ENCODE assay signal across 34 cellular contexts in the genomic region with DNA sequence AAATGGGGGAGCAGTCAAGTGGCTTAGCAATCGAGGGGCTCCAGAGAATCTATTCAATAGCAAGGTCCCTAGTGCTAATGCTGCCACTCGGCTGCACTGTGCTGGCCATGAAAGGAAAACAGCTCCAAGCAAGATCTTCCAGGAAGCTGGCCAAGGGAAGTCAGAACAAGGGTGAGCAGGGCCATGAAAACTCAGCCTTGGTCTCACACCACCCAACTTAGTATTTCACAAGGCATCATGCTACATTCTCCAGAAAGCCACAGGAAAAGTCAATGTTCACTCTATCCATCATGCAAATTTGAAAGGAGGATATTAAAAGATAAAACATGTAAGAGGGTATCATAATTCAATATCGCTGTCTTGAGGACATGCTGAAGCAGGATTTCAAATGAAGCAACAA. TPM values are rescaled to one million over a fixed set of nuclear protein-coding genes. Genes with fewer than 3 reads are reported as not detected.
DNase-seq lines count a peak whose midpoint lies in the region; ATAC-seq and TF ChIP-seq lines count a peak whose summit lies in the region.
"Had no signal": no experiment of that assay in that cellular context is flagged by ENCODE, and none has a peak within 500 bp of the region (broad histone marks: within the 10 kb centered on the region; RNA-seq: fewer than 3 reads in every experiment).

No MANE protein-coding gene starts in this region.

- DNase-seq in DMS53 (lab: John Stamatoyannopoulos, UW) (peak; percentile 57), DMS53 treated with DMSO at 0.1 percent for 48 hours (lab: John Stamatoyannopoulos, UW; ENCODE audit: unreplicated experiment) (no peak), fibroblast of the aortic adventitia (ENCODE audit: low read depth) (peak; percentile 28), osteocyte (ENCODE audit: extremely low spot score, unreplicated experiment) (no peak), aorta (no peak), Right ventricle myocardium superior (no peak), SW 1271 (lab: John Stamatoyannopoulos, UW) (no peak)
- DNase-seq: activated CD4-positive, alpha-beta memory T cell treated with anti-CD3 and anti-CD28 coated beads, Interleukin-2, amount 10 ng/mL, durations not matched to agents 7 days and 5 days; activated CD4-positive, alpha-beta T cell treated with anti-CD3 and anti-CD28 coated beads for 1 hour; activated CD8-positive, alpha-beta memory T cell treated with anti-CD3 and anti-CD28 coated beads, Interleukin-2, amount 50 U/mL, for 4 hours; activated naive CD4-positive, alpha-beta T cell treated with anti-CD3 and anti-CD28 coated beads for 36 hours; amygdala; CD4-positive, CD25-positive, alpha-beta regulatory T cell; effector CD4-positive, alpha-beta T cell; foreskin keratinocyte; GM23248; Karpas-422; mucosa of descending colon; NCI-H1417; NCI-H2081; NCI-H226; NCI-H526 treated with DMSO at 0.1 percent for 48 hours; NK-92 treated with Interleukin-12 subunit alpha and Interleukin-12 subunit beta, amount 100 ng/mL, for 24 hours; PC-3; right cardiac atrium; stimulated activated CD4-positive, alpha-beta T cell treated with anti-CD3 and anti-CD28 coated beads, Interleukin-12 subunit alpha, Interleukin-12 subunit beta, amount 100 ng/mL, for 4 hours; stimulated activated CD4-positive, alpha-beta T cell treated with anti-CD3 and anti-CD28 coated beads, Interleukin-2, amount 100 ng/mL, for 48 hours; substantia nigra; T-helper 2 cell had no signal

- intact Hi-C loops in aorta (cut with DNase I) (loop anchor here in 1 of 2 donors (5.0 kb wide), 1 partner anchor 34 kb away; no protein-coding TSS in a partner anchor), Right ventricle myocardium superior (cut with DNase I) (no loop called here)

- peaks cover 64% of the 10 kb centered on the region for H3K4me1 Mint-ChIP-seq in osteocyte (ENCODE audit: unreplicated experiment)
- H3K4me1 Mint-ChIP-seq: CD4-positive, CD25-positive, alpha-beta regulatory T cell had no signal

- H3K27ac Mint-ChIP-seq in osteocyte (ENCODE audit: unreplicated experiment) = peak overlapping the region; percentile 28
- H3K27ac Mint-ChIP-seq: activated CD4-positive, alpha-beta memory T cell treated with anti-CD3 and anti-CD28 coated beads, Interleukin-2, amount 10 ng/mL, durations not matched to agents 7 days and 5 days; activated naive CD4-positive, alpha-beta T cell treated with anti-CD3 and anti-CD28 coated beads for 36 hours; CD4-positive, CD25-positive, alpha-beta regulatory T cell; type B pancreatic cell had no signal

- H3K27me3 ChIP-seq in aorta (ENCODE audit: control insufficient read depth in 1 of 2, insufficient read depth in 2 of 2, low read length in 1 of 2) = no peaks in the 10 kb centered on the region
- H3K27me3 ChIP-seq: breast epithelium, foreskin keratinocyte had no signal

- ATAC-seq in aorta (ENCODE audit: low FRiP score) (peak; percentile 30), Right ventricle myocardium superior (ENCODE audit: poor library complexity) (no peak), GM21737 (IDR thresholded peaks at IDR 0.05; ENCODE audit: unreplicated experiment) (no peak)
- ATAC-seq: foreskin keratinocyte, mucosa of descending colon, PC-3, SK-N-SH treated with all-trans-retinoic acid at 6 μM for 48 hours had no signal

- TF ChIP-seq CTCF in fibroblast of the aortic adventitia (IDR thresholded peaks at IDR 0.05; ENCODE audit: insufficient read depth, low read length) = no peak
- TF ChIP-seq CTCF in osteocyte (IDR thresholded peaks at IDR 0.05) = no peak

- H3K27me3 Mint-ChIP-seq in osteocyte (ENCODE audit: unreplicated experiment) = no peaks in the 10 kb centered on the region

- 67 to 70% methylated on average over 3 of the region's 3 CpGs for WGBS in aorta, 2 donors

- H3K4me3 Mint-ChIP-seq in osteocyte (ENCODE audit: unreplicated experiment) = no peak overlapping the region
- H3K4me3 Mint-ChIP-seq: activated CD4-positive, alpha-beta memory T cell treated with anti-CD3 and anti-CD28 coated beads, Interleukin-2, amount 10 ng/mL, durations not matched to agents 7 days and 5 days; activated naive CD4-positive, alpha-beta T cell treated with anti-CD3 and anti-CD28 coated beads for 36 hours; CD4-positive, CD25-positive, alpha-beta regulatory T cell; type B pancreatic cell had no signal

- no peaks in the 10 kb centered on the region for H3K9me3 Mint-ChIP-seq in osteocyte (ENCODE audit: unreplicated experiment)
- H3K9me3 Mint-ChIP-seq: activated CD4-positive, alpha-beta memory T cell treated with anti-CD3 and anti-CD28 coated beads, Interleukin-2, amount 10 ng/mL, durations not matched to agents 7 days and 5 days; activated naive CD4-positive, alpha-beta T cell treated with anti-CD3 and anti-CD28 coated beads for 36 hours; CD4-positive, CD25-positive, alpha-beta regulatory T cell; type B pancreatic cell had no signal

- no peak overlapping the region for H3K27ac ChIP-seq in aorta (ENCODE audit: low read depth in 1 of 2, low read length in 2 of 2)
- H3K27ac ChIP-seq: 22Rv1, breast epithelium, foreskin keratinocyte, GM23248 had no signal

- H3K9me3 ChIP-seq in aorta (ENCODE audit: control insufficient read depth, low read length) = no peaks in the 10 kb centered on the region
- H3K9me3 ChIP-seq: breast epithelium, mucosa of descending colon had no signal

- H3K36me3 Mint-ChIP-seq in osteocyte (ENCODE audit: unreplicated experiment) = peaks cover 19% of the 10 kb centered on the region
- H3K36me3 Mint-ChIP-seq: CD4-positive, CD25-positive, alpha-beta regulatory T cell had no signal

- no peaks in the 10 kb centered on the region for H3K4me1 ChIP-seq in aorta (ENCODE audit: control insufficient read depth in 1 of 2, insufficient read depth in 2 of 2, low read length in 2 of 2)

- H3K36me3 ChIP-seq in aorta (ENCODE audit: control insufficient read depth in 1 of 2, insufficient read depth in 2 of 2, low read length in 1 of 2) = peaks cover 0 to 3% of the 10 kb centered on the region in 2 donors
- H3K36me3 ChIP-seq: breast epithelium had no signal

- H3K4me3 ChIP-seq in fibroblast of the aortic adventitia (ENCODE audit: low read depth, low read length) (no peak overlapping the region), aorta (ENCODE audit: low read length in 2 of 2) (no peak overlapping the region)
- H3K4me3 ChIP-seq: breast epithelium, GM23248, mucosa of descending colon had no signal

RNA-seq across cellular contexts. Expression of gene NRP2, which starts 35.7 kb away (rescaled TPM):
- total RNA-seq in fibroblast of the aortic adventitia (ENCODE audit: low replicate concordance) = 11.2 and 12.6 TPM in 2 replicates
- 52.4 and 58.4 TPM in 2 replicates for total RNA-seq in osteocyte
- total RNA-seq in aorta = 10 to 100 TPM; 41.5 to 67.3 TPM
- polyA plus RNA-seq in aorta = 10 to 100 TPM; 13.6 to 15.5 TPM
- 5.1 TPM for total RNA-seq in Right ventricle myocardium superior
- total RNA-seq: CD4-positive, CD25-positive, alpha-beta regulatory T cell had no signal

Comparison
In these comparisons a context has a peak if more than half of its experiments do, and no peak if none do; other contexts are left out.
1. DNase-seq: peak in DMS53 (single experiment) and fibroblast of the aortic adventitia (single experiment); none in DMS53 treated with DMSO at 0.1 percent for 48 hours (single experiment), osteocyte (single experiment), aorta (0 of 2), Right ventricle myocardium superior (single experiment) and SW 1271 (0 of 2).